33 cellular contexts compared by ENCODE assay signal in genomic region chr18:77974329-77974728, GRCh38.
DNase-seq lines count a peak whose midpoint lies in the region; ATAC-seq, FAIRE-seq and TF ChIP-seq lines count a peak whose summit lies in the region.
"Had no signal": no experiment of that assay in that cellular context is flagged by ENCODE, and none has a peak within 500 bp of the region (broad histone marks: within the 10 kb centered on the region; RNA-seq: fewer than 3 reads in every experiment).

No MANE protein-coding gene starts in this region.

- POLR2A ChIA-PET in K562 (lab: Yijun Ruan, JAX), result interaction anchor here (1.1 kb wide), 1 partner anchor 8 kb away, joined by 4 read pairs; no protein-coding TSS in a partner anchor

- FAIRE-seq in K562 (lab: Jason Lieb, UNC), result no peak
- FAIRE-seq: A204.1, A549, D721Med had no signal

- peaks cover 16% of the 10 kb centered on the region; the same call in 1 of the 2 replicates for H4K20me1 ChIP-seq in K562 (replicated peaks; ENCODE audit: control insufficient read depth, insufficient read depth, low read length)
- H4K20me1 ChIP-seq: BLaER1; BLaER1 treated with 17β-estradiol and CSF1 and Interleukin-3, amounts not matched to agents 10 nM and 100 nM had no signal

- DNase-seq in K562 (ENCODE audit: extremely low read depth in 1 of 4, low spot score in 3 of 4) (no peak), endothelial cell (ENCODE audit: low spot score) (no peak), left ventricle myocardium superior (no peak), trophoblast cell (no peak)
- DNase-seq: 8988T; ACHN; AML-193; BE2C; C1 segment of cervical spinal cord; Caco-2; Calu3; CD4-positive, alpha-beta memory T cell; CD4-positive, alpha-beta T cell; CD4-positive, CD25-positive, alpha-beta regulatory T cell; CD8-positive, alpha-beta memory T cell; CD8-positive, alpha-beta T cell; COR-L47; DMS 273 treated with DMSO at 0.1 percent for 48 hours; DMS153; DMS53; DMS79; DMS79 treated with DMSO at 0.1 percent for 48 hours; DND-41; EL had no signal

- H2BK120ac ChIP-seq in trophoblast cell (ENCODE audit: insufficient read depth, low read length, poor library complexity), result no peak overlapping the region

- no peak for TF ChIP-seq EP300 in K562 (IDR thresholded peaks at IDR 0.05; ENCODE audit: low read length)

- H3K27ac ChIP-seq in K562 (ENCODE audit: extremely low read depth, low read depth, low read length) (no peak overlapping the region), trophoblast cell (ENCODE audit: low read depth, low read length) (no peak overlapping the region)
- H3K27ac ChIP-seq: 22Rv1; A549; BLaER1; BLaER1 treated with 17β-estradiol and CSF1 and Interleukin-3, amounts not matched to agents 10 nM and 100 nM; C4-2B had no signal

- peaks cover 77% of the 10 kb centered on the region for H3K36me3 ChIP-seq in K562 (ENCODE audit: control insufficient read depth, insufficient read depth, low read length)
- H3K36me3 ChIP-seq in trophoblast cell (ENCODE audit: control insufficient read depth in 1 of 2, insufficient read depth in 2 of 2, low read length in 2 of 2), result no peaks in the 10 kb centered on the region
- H3K36me3 ChIP-seq: BE2C; BLaER1; BLaER1 treated with 17β-estradiol and CSF1 and Interleukin-3, amounts not matched to agents 10 nM and 100 nM had no signal

- no peak overlapping the region for H2BK5ac ChIP-seq in trophoblast cell (ENCODE audit: low read depth, low read length, poor library complexity)

- no peak for ATAC-seq in K562
- no peak for ATAC-seq in left ventricle myocardium superior
- ATAC-seq: A549; CD8-positive, alpha-beta T cell had no signal

- no peak overlapping the region for H3K4ac ChIP-seq in trophoblast cell (ENCODE audit: low read depth, low read length)

- H4K91ac ChIP-seq in trophoblast cell (ENCODE audit: low read depth, low read length), result no peak overlapping the region

- H3K27me3 ChIP-seq in K562 (ENCODE audit: control insufficient read depth in 2 of 2, insufficient read depth in 2 of 2, low read length in 2 of 2) (no peaks in the 10 kb centered on the region), trophoblast cell (ENCODE audit: insufficient read depth, low read length) (no peaks in the 10 kb centered on the region)
- H3K27me3 ChIP-seq: BE2C; BLaER1; BLaER1 treated with 17β-estradiol and CSF1 and Interleukin-3, amounts not matched to agents 10 nM and 100 nM had no signal

- TF ChIP-seq POLR2A in K562 (conservative IDR thresholded peaks at IDR 0.05), result 0 out of 2 replicates have a peak, but pooled peaks have one; percentile 35

- no peaks in the 10 kb centered on the region for H3K79me1 ChIP-seq in trophoblast cell (ENCODE audit: low read length)

- no peak overlapping the region for H3K14ac ChIP-seq in trophoblast cell (ENCODE audit: low read length)

- H3K9me1 ChIP-seq in K562 (ENCODE audit: control insufficient read depth, insufficient read depth, low read length), result no peaks in the 10 kb centered on the region

- WGBS in K562 (ENCODE audit: insufficient coverage, low coverage, missing lambda C conversion rate), result 100% methylated on average over 1 of the region's 1 CpG
- WGBS in trophoblast cell (ENCODE audit: extremely low coverage, insufficient coverage, insufficient read length), result no CpG with 5 or more reads among the region's 1 CpG

- no peak overlapping the region for H3K4me2 ChIP-seq in K562 (ENCODE audit: insufficient read depth, low read length)
- H3K4me2 ChIP-seq in trophoblast cell (ENCODE audit: low read length), result no peak overlapping the region
- H3K4me2 ChIP-seq: A549; BLaER1; BLaER1 treated with 17β-estradiol and CSF1 and Interleukin-3, amounts not matched to agents 10 nM and 100 nM had no signal

- no TSS peak for BruUV-seq in K562 (replicated peaks; lab: Mats Ljungman, UMichigan)

- H3K4me1 ChIP-seq in K562 (replicated peaks in 1 of 2; ENCODE audit: control insufficient read depth in 2 of 2, insufficient read depth in 2 of 2, low read length in 2 of 2) (peaks cover 0 to 8% of the 10 kb centered on the region in 2 experiments; a peak in 2 of 5 replicates), trophoblast cell (ENCODE audit: control insufficient read depth in 1 of 2, insufficient read depth in 2 of 2, low read length in 2 of 2) (no peaks in the 10 kb centered on the region)
- H3K4me1 ChIP-seq: A549; BE2C; BLaER1; BLaER1 treated with 17β-estradiol and CSF1 and Interleukin-3, amounts not matched to agents 10 nM and 100 nM; Caco-2 had no signal

- no peak overlapping the region for H3K18ac ChIP-seq in trophoblast cell (ENCODE audit: low read length)

- H3K27ac Mint-ChIP-seq in endothelial cell (ENCODE audit: unreplicated experiment), result no peak overlapping the region
- H3K27ac Mint-ChIP-seq: B cell; CD14-positive monocyte; CD4-positive, alpha-beta memory T cell; CD4-positive, alpha-beta T cell; CD8-positive, alpha-beta memory T cell; CD8-positive, alpha-beta T cell had no signal

- H4K8ac ChIP-seq in trophoblast cell (ENCODE audit: low read depth, low read length), result no peak overlapping the region

- H3K4me3 Mint-ChIP-seq in endothelial cell (ENCODE audit: unreplicated experiment), result peak overlapping the region; percentile 39
- H3K4me3 Mint-ChIP-seq: B cell; CD14-positive monocyte; CD4-positive, alpha-beta memory T cell; CD4-positive, alpha-beta T cell; CD4-positive, CD25-positive, alpha-beta regulatory T cell; CD8-positive, alpha-beta memory T cell; CD8-positive, alpha-beta T cell had no signal

- H3K9ac ChIP-seq in K562 (ENCODE audit: insufficient read depth in 1 of 2, low read depth in 2 of 2, low read length in 2 of 2), result no peak overlapping the region
- H3K9ac ChIP-seq in trophoblast cell (ENCODE audit: low read length), result no peak overlapping the region
- H3K9ac ChIP-seq: BLaER1; BLaER1 treated with 17β-estradiol and CSF1 and Interleukin-3, amounts not matched to agents 10 nM and 100 nM had no signal

- H2AK5ac ChIP-seq in trophoblast cell (ENCODE audit: low read length), result no peak overlapping the region

- peaks cover 18% of the 10 kb centered on the region for H3K36me3 Mint-ChIP-seq in endothelial cell (ENCODE audit: low read depth, unreplicated experiment)
- H3K36me3 Mint-ChIP-seq: CD14-positive monocyte; CD4-positive, alpha-beta memory T cell; CD4-positive, CD25-positive, alpha-beta regulatory T cell; CD8-positive, alpha-beta memory T cell; CD8-positive, alpha-beta T cell had no signal

- H3K9me3 ChIP-seq in K562 (replicated peaks; ENCODE audit: control insufficient read depth, insufficient read depth, low read depth, low read length) (no peaks in the 10 kb centered on the region), trophoblast cell (ENCODE audit: insufficient read depth, low read depth, low read length) (peaks cover 2% of the 10 kb centered on the region)
- H3K9me3 ChIP-seq: A549, BE2C, Caco-2 had no signal

- H3K4me3 ChIP-seq in K562, result no peak overlapping the region
- H3K4me3 ChIP-seq in trophoblast cell (ENCODE audit: low read depth, low read length), result no peak overlapping the region
- H3K4me3 ChIP-seq: A549; BLaER1; BLaER1 treated with 17β-estradiol and CSF1 and Interleukin-3, amounts not matched to agents 10 nM and 100 nM had no signal

- H2AFZ ChIP-seq in K562 (ENCODE audit: low read depth, low read length), result no peak overlapping the region
- no peak overlapping the region for H2AFZ ChIP-seq in trophoblast cell (ENCODE audit: insufficient read depth, low read length, poor library complexity)

- peaks cover 59% of the 10 kb centered on the region for H3K9me3 Mint-ChIP-seq in endothelial cell (ENCODE audit: unreplicated experiment)
- H3K9me3 Mint-ChIP-seq: CD4-positive, alpha-beta T cell had no signal

- CTCF ChIA-PET in K562 (lab: Yijun Ruan, JAX; ENCODE audit: low intra/inter-chr PET ratio), result no interaction called here

- H3K79me2 ChIP-seq in K562 (ENCODE audit: control insufficient read depth, insufficient read depth, low read length) (peaks cover 51% of the 10 kb centered on the region), trophoblast cell (ENCODE audit: control insufficient read depth, insufficient read depth, low read length, poor library complexity) (no peaks in the 10 kb centered on the region)

- TF ChIP-seq CTCF in K562 (IDR thresholded peaks at IDR 0.05 in 2 of 3, conservative IDR thresholded peaks at IDR 0.05 in 1 of 3; ENCODE audit: insufficient read depth in 2 of 3, low read depth in 1 of 3, low read length in 3 of 3) (no peak), endothelial cell (IDR thresholded peaks at IDR 0.05; ENCODE audit: unreplicated experiment) (no peak)

- peaks cover 2% of the 10 kb centered on the region for H3K4me1 Mint-ChIP-seq in endothelial cell (ENCODE audit: unreplicated experiment)
- H3K4me1 Mint-ChIP-seq: B cell; CD14-positive monocyte; CD4-positive, alpha-beta memory T cell; CD8-positive, alpha-beta memory T cell had no signal

- no peak overlapping the region for H3K23ac ChIP-seq in trophoblast cell (ENCODE audit: low read length)

- no peak for TF ChIP-seq RAD21 in K562 (CRISPR knock-in tag; conservative IDR thresholded peaks at IDR 0.05 in 1 of 2, IDR thresholded peaks at IDR 0.05 in 1 of 2)

- peaks cover 7% of the 10 kb centered on the region for H3K27me3 Mint-ChIP-seq in endothelial cell (ENCODE audit: unreplicated experiment)
- H3K27me3 Mint-ChIP-seq: B cell; CD4-positive, CD25-positive, alpha-beta regulatory T cell had no signal

- no peak overlapping the region for H2BK12ac ChIP-seq in trophoblast cell (ENCODE audit: low read length)

- intact Hi-C loops in K562 (cut with micrococcal nuclease) (no loop called here), left ventricle myocardium superior (cut with micrococcal nuclease) (no loop called here)

- H4K12ac ChIP-seq in trophoblast cell (ENCODE audit: low read depth, low read length), result no peak overlapping the region

- in situ Hi-C loops in K562 (cut with MboI), result no loop called here

TF ChIP-seq in K562, 482 proteins besides CTCF, POLR2A, EP300 and RAD21:
- TF ChIP-seq DACH1 (IDR thresholded peaks at IDR 0.05; ENCODE audit: partially characterized antibody), result peak; percentile 97
- TF ChIP-seq ZBTB2 (IDR thresholded peaks at IDR 0.05), result peak; percentile 75
- no peak for TF ChIP-seq SOX6 (IDR thresholded peaks at IDR 0.05)
